Comparison of ENCODE assay signal across 12 cellular contexts in genomic region chr3:181210275-181210674, GRCh38.
DNase-seq lines count a peak whose midpoint lies in the region; ATAC-seq and TF ChIP-seq lines count a peak whose summit lies in the region.
"Had no signal": no experiment of that assay in that cellular context is flagged by ENCODE, and none has a peak within 500 bp of the region (broad histone marks: within the 10 kb centered on the region; RNA-seq: fewer than 3 reads in every experiment).

No MANE protein-coding gene starts in this region.

- H3K27ac Mint-ChIP-seq in activated CD4-positive, alpha-beta T cell treated with anti-CD3 and anti-CD28 coated beads, Interleukin-2, amount 10 ng/mL, durations not matched to agents 24 days and 14 days, result no peak overlapping the region
- H3K27ac Mint-ChIP-seq: activated naive CD8-positive, alpha-beta T cell; naive B cell had no signal

- no peak overlapping the region for H3K4me2 ChIP-seq in SU-DHL-6 (ENCODE audit: low read depth, low read length, poor library complexity, severe bottlenecking)

- H4K20me1 ChIP-seq in SU-DHL-6 (ENCODE audit: low read depth, low read length), result no peaks in the 10 kb centered on the region

- H3K4me3 Mint-ChIP-seq in activated CD4-positive, alpha-beta T cell treated with anti-CD3 and anti-CD28 coated beads, Interleukin-2, amount 10 ng/mL, durations not matched to agents 24 days and 14 days, result no peak overlapping the region
- H3K4me3 Mint-ChIP-seq: activated naive CD8-positive, alpha-beta T cell; naive B cell had no signal

- intact Hi-C loops in activated CD4-positive, alpha-beta T cell treated with anti-CD3 and anti-CD28 coated beads, Interleukin-2, amount 10 ng/mL, durations not matched to agents 24 days and 14 days (cut with micrococcal nuclease), result loop anchor here (5.0 kb wide), 1 partner anchor 492 kb away; no protein-coding TSS in a partner anchor

- H3K27ac ChIP-seq in SU-DHL-6 (ENCODE audit: low read depth, low read length), result no peak overlapping the region
- H3K27ac ChIP-seq: suprapubic skin had no signal

- H3K27me3 Mint-ChIP-seq in activated CD4-positive, alpha-beta T cell treated with anti-CD3 and anti-CD28 coated beads, Interleukin-2, amount 10 ng/mL, durations not matched to agents 24 days and 14 days, result peaks cover 2% of the 10 kb centered on the region

- DNase-seq in COR-L47 (lab: John Stamatoyannopoulos, UW), result peak; percentile 66
- peak; percentile 8 for DNase-seq in LoVo (ENCODE audit: low spot score)
- no peak for DNase-seq in kidney epithelial cell (ENCODE audit: low read depth)
- DNase-seq in DMS79 treated with DMSO at 0.1 percent for 48 hours (lab: John Stamatoyannopoulos, UW), result no peak
- no peak for DNase-seq in activated CD4-positive, alpha-beta T cell treated with anti-CD3 and anti-CD28 coated beads, Interleukin-2, amount 10 ng/mL, durations not matched to agents 24 days and 14 days
- DNase-seq: naive B cell had no signal

- no peaks in the 10 kb centered on the region for H3K27me3 ChIP-seq in SU-DHL-6 (ENCODE audit: low read length)
- no peaks in the 10 kb centered on the region for H3K27me3 ChIP-seq in kidney epithelial cell (ENCODE audit: control insufficient read depth, insufficient read depth, low read length)
- H3K27me3 ChIP-seq: suprapubic skin had no signal

- ATAC-seq in HG03139 (IDR thresholded peaks at IDR 0.05; ENCODE audit: unreplicated experiment) (no peak), HG03342 (IDR thresholded peaks at IDR 0.05; ENCODE audit: unreplicated experiment) (no peak)
- ATAC-seq: K562 had no signal

- no peaks in the 10 kb centered on the region for H3K36me3 Mint-ChIP-seq in activated CD4-positive, alpha-beta T cell treated with anti-CD3 and anti-CD28 coated beads, Interleukin-2, amount 10 ng/mL, durations not matched to agents 24 days and 14 days (ENCODE audit: low read depth)
- H3K36me3 Mint-ChIP-seq: activated naive CD8-positive, alpha-beta T cell; naive B cell had no signal

- no peaks in the 10 kb centered on the region for H3K9me2 ChIP-seq in SU-DHL-6 (replicated peaks; ENCODE audit: insufficient read depth, low read length)

- H2AFZ ChIP-seq in SU-DHL-6 (ENCODE audit: low read depth, low read length, severe bottlenecking), result no peak overlapping the region

- H3K9me3 ChIP-seq in SU-DHL-6 (ENCODE audit: insufficient read depth, low read length), result no peaks in the 10 kb centered on the region
- H3K9me3 ChIP-seq: suprapubic skin had no signal

- H3K36me3 ChIP-seq in SU-DHL-6 (ENCODE audit: low read length) (no peaks in the 10 kb centered on the region), kidney epithelial cell (ENCODE audit: control insufficient read depth, insufficient read depth, low read length) (no peaks in the 10 kb centered on the region)
- H3K36me3 ChIP-seq: suprapubic skin had no signal

- H3F3A ChIP-seq in SU-DHL-6 (ENCODE audit: insufficient read depth), result no peaks in the 10 kb centered on the region

- peak; percentile 29 for TF ChIP-seq CTCF in SU-DHL-6 (IDR thresholded peaks at IDR 0.05; ENCODE audit: insufficient read depth, low read length, poor library complexity, severe bottlenecking)
- TF ChIP-seq CTCF in kidney epithelial cell (IDR thresholded peaks at IDR 0.05; ENCODE audit: insufficient read depth, low read length, poor library complexity, severe bottlenecking), result peak; percentile 36

- H3K4me1 Mint-ChIP-seq in activated CD4-positive, alpha-beta T cell treated with anti-CD3 and anti-CD28 coated beads, Interleukin-2, amount 10 ng/mL, durations not matched to agents 24 days and 14 days, result no peaks in the 10 kb centered on the region
- H3K4me1 Mint-ChIP-seq: naive B cell had no signal

- H3K9me3 Mint-ChIP-seq in activated CD4-positive, alpha-beta T cell treated with anti-CD3 and anti-CD28 coated beads, Interleukin-2, amount 10 ng/mL, durations not matched to agents 24 days and 14 days, result no peaks in the 10 kb centered on the region

- no peak overlapping the region for H3K4me3 ChIP-seq in SU-DHL-6 (ENCODE audit: insufficient read depth, low read length, poor library complexity, severe bottlenecking)
- no peak overlapping the region for H3K4me3 ChIP-seq in kidney epithelial cell (ENCODE audit: low read depth, low read length)
- H3K4me3 ChIP-seq: K562, suprapubic skin had no signal

- no peaks in the 10 kb centered on the region for H3K79me2 ChIP-seq in SU-DHL-6 (ENCODE audit: insufficient read depth, low read length)

- no peak overlapping the region for H3K9ac ChIP-seq in SU-DHL-6 (ENCODE audit: low read length)

Comparison
In these comparisons a context has a peak if more than half of its experiments do, and no peak if none do; other contexts are left out.
1. DNase-seq: peak in COR-L47 (single experiment) and LoVo (single experiment); none in kidney epithelial cell (single experiment), DMS79 treated with DMSO at 0.1 percent for 48 hours (single experiment) and activated CD4-positive, alpha-beta T cell treated with anti-CD3 and anti-CD28 coated beads, Interleukin-2, amount 10 ng/mL, durations not matched to agents 24 days and 14 days (single experiment).